Comparison of ENCODE assay signal across 1 cellular context in the genomic region with DNA sequence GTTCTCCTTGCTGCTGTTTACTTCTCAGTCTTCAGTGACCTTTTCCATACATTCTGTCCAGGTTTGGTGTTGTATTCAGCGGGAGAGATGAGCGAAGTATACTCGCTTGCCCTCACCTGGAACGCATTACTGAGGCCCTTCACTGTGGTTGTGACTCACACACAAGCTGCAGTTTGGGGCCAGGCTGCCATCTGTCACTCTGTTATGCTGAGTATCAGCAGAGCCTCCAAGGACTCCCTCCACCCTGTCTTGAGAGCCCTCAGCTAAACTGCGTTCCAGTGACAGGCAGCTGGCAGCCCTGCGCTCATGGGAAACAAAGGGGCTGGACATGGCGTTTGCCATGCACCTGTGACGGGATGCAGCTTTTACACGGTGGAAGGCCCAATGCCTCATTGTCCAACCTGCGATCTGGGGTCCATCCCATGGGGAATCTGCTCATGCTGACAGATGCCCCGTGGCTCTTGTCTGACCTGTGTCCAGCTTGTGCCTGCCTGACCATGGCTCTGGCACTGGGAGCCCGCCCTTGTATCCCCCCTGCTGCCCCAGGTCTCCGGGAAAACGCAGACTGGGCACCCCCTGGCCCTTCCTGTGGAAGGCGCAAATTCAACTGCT.
TF ChIP-seq lines count a peak whose summit lies in the region.

No MANE protein-coding gene starts in this region.

TF ChIP-seq in GM23338, 12 proteins besides CTCF, POLR2A, EP300 and RAD21 (continued from another document):
- TF ChIP-seq, protein P1, sequence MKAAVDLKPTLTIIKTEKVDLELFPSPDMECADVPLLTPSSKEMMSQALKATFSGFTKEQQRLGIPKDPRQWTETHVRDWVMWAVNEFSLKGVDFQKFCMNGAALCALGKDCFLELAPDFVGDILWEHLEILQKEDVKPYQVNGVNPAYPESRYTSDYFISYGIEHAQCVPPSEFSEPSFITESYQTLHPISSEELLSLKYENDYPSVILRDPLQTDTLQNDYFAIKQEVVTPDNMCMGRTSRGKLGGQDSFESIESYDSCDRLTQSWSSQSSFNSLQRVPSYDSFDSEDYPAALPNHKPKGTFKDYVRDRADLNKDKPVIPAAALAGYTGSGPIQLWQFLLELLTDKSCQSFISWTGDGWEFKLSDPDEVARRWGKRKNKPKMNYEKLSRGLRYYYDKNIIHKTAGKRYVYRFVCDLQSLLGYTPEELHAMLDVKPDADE (IDR thresholded peaks at IDR 0.05): no peak
